Comparison of ENCODE assay signal across 1 cellular context in genomic region chr1:212021563-212021962, GRCh38.
TF ChIP-seq lines count a peak whose summit lies in the region.

No MANE protein-coding gene starts in this region.

TF ChIP-seq in HepG2, 621 proteins besides CTCF, POLR2A, EP300 and RAD21:
- TF ChIP-seq HOXA9 (CRISPR knock-in tag; IDR thresholded peaks at IDR 0.05; ENCODE audit: borderline replicate concordance), result no peak
- peak; percentile 58; the same call in 1 of the 2 replicates for TF ChIP-seq ZNF121 (CRISPR knock-in tag; IDR thresholded peaks at IDR 0.05)
- no peak for TF ChIP-seq DZIP1 (CRISPR knock-in tag; IDR thresholded peaks at IDR 0.05)
